8 cellular contexts compared by ENCODE assay signal in the genomic region with DNA sequence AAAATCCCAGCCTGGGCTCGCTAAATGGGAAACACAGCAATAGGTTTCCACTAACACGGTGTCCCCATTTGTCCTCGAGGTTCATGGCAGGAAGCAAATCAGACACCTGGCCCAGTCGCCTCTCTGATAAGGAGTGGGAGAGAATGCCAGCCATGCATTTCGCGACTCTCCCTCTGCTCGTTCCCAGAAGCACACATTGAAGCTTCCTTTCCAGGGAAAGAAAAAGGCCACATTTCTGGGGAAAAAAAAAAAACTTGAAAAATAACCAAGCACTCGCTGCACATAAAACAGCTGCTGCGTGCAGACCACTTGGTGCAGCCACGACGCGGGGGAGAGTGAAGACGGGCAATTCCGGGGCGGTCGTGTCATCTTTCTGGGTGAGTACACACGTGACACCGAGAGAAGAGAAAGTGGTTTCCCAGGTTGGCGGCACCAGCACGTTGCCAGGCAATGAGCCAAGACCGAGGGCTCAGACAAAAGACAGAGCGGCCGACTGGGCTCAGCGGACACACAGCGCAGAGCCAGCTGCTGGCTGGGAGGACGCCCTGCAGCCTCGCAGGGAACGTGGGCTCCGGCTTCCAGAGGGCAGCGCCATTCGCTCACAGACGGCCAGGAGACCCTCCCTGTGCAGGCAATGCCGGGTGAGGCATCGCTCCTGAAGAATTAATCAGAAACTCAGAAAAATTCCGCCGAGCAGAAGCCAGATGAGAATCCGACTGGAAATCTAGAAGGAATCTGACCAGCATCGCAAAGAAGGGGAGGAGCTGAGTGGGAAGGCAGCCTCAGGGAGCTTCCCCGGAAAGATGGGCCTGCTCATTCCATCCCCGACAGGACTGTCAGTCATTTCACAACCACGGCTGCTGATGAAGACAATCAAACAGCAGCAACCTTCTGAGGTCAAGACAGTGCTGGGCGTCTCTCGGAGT.
DNase-seq lines count a peak whose midpoint lies in the region; TF ChIP-seq lines count a peak whose summit lies in the region.

No MANE protein-coding gene starts in this region.

- no peak overlapping the region for H3K18ac ChIP-seq in H9 (ENCODE audit: insufficient read length, low read depth, low read length)
- no peak overlapping the region for H3K18ac ChIP-seq in mesenchymal stem cell (ENCODE audit: low read depth in 1 of 2, low read length in 2 of 2)

- H3K4me1 Mint-ChIP-seq in H9, result peaks cover 6 to 14% of the 10 kb centered on the region in 2 experiments

- WGBS in H9 (ENCODE audit: extremely low coverage, insufficient read length, low lambda C conversion rate), result no CpG with 5 or more reads among the region's 43 CpGs
- WGBS in mesenchymal stem cell, result 91% methylated on average over 43 of the region's 43 CpGs

- no peaks in the 10 kb centered on the region for H3K9me3 Mint-ChIP-seq in H9

- peak overlapping the region; percentile 46 for H3K4me3 ChIP-seq in AG04449 (ENCODE audit: low read depth, low read length)
- H3K4me3 ChIP-seq in PC-9, result peak overlapping the region; percentile 54; the same call in 1 of the 2 replicates
- H3K4me3 ChIP-seq in choroid plexus epithelial cell (ENCODE audit: low read depth, low read length), result peak overlapping the region; percentile 42
- H3K4me3 ChIP-seq in mesenchymal stem cell (ENCODE audit: insufficient read depth in 1 of 2, low read depth in 1 of 2, low read length in 2 of 2), result peak overlapping the region in 1 of 2 experiments; percentile 73

- H3K27ac ChIP-seq in H9 (ENCODE audit: insufficient read length, low read depth, low read length) (no peak overlapping the region), PC-9 (peak overlapping the region; percentile 79), mesenchymal stem cell (ENCODE audit: low read length, poor library complexity, severe bottlenecking) (no peak overlapping the region), substantia nigra (ENCODE audit: low read depth, low read length, poor library complexity, severe bottlenecking) (no peak overlapping the region)

- no peak overlapping the region for H3K4ac ChIP-seq in H9 (ENCODE audit: low read depth, low read length)
- no peak overlapping the region for H3K4ac ChIP-seq in mesenchymal stem cell (ENCODE audit: low read depth in 1 of 2, low read length in 2 of 2)

- BruUV-seq in PC-9 (replicated peaks; lab: Mats Ljungman, UMichigan), result TSS peak; percentile 55

- no peaks in the 10 kb centered on the region for H3K23me2 ChIP-seq in H9 (ENCODE audit: insufficient read length, low read depth, low read length, poor library complexity, severe bottlenecking)

- no peak overlapping the region for H2BK120ac ChIP-seq in H9 (ENCODE audit: low read depth, low read length, poor library complexity, severe bottlenecking)
- no peak overlapping the region for H2BK120ac ChIP-seq in mesenchymal stem cell (ENCODE audit: low read depth, low read length)

- H3K27me3 ChIP-seq in H9 (ENCODE audit: insufficient read depth, low read length), result no peaks in the 10 kb centered on the region
- H3K27me3 ChIP-seq in PC-9 (ENCODE audit: insufficient read depth, low read depth), result no peaks in the 10 kb centered on the region
- H3K27me3 ChIP-seq in mesenchymal stem cell (ENCODE audit: control insufficient read depth in 1 of 2, insufficient read depth in 1 of 2, low read length in 2 of 2), result no peaks in the 10 kb centered on the region

- H3K4me3 Mint-ChIP-seq in H9, result no peak overlapping the region; a peak in 1 of 5 replicates

- no peaks in the 10 kb centered on the region for H3K36me3 Mint-ChIP-seq in H9 (ENCODE audit: insufficient read depth in 1 of 3, low read depth in 3 of 3)

- no peak overlapping the region for H2BK20ac ChIP-seq in H9 (ENCODE audit: low read depth, low read length, poor library complexity, severe bottlenecking)

- H3K27ac Mint-ChIP-seq in H9, result peak overlapping the region in 1 of 3 experiments; percentile 70; a peak in 1 of 7 replicates

- POLR2A ChIA-PET in AG04449 (lab: Yijun Ruan, JAX), result interaction anchor here (0.8 kb wide), 1 partner anchor 240 kb away, joined by 3 read pairs; no protein-coding TSS in a partner anchor
- POLR2A ChIA-PET in PC-9 (lab: Charles Lee; ENCODE audit: unreplicated experiment), result interaction anchor here (0.6 to 0.9 kb wide), 4 partner anchors 60 to 714 kb away, joined by 3 to 4 read pairs (median 4); no protein-coding TSS in a partner anchor

- H4K8ac ChIP-seq in H9 (replicated peaks; ENCODE audit: insufficient read length, low read depth, low read length) (no peak overlapping the region), mesenchymal stem cell (ENCODE audit: low read length) (no peak overlapping the region)

- H2AK5ac ChIP-seq in H9 (ENCODE audit: insufficient read length, low read length) (no peak overlapping the region), mesenchymal stem cell (ENCODE audit: low read length, severe bottlenecking) (no peak overlapping the region)

- H4K20me1 ChIP-seq in H9 (ENCODE audit: control insufficient read depth, insufficient read depth, insufficient read length), result no peaks in the 10 kb centered on the region
- no peaks in the 10 kb centered on the region for H4K20me1 ChIP-seq in PC-9 (ENCODE audit: insufficient read depth)

- H3K9me3 ChIP-seq in H9 (ENCODE audit: control insufficient read depth, low read depth, low read length) (no peaks in the 10 kb centered on the region), PC-9 (ENCODE audit: insufficient read depth, low read depth) (no peaks in the 10 kb centered on the region), mesenchymal stem cell (ENCODE audit: control insufficient read depth, low read length) (no peaks in the 10 kb centered on the region)

- no peak overlapping the region for H3K23ac ChIP-seq in H9 (ENCODE audit: insufficient read length, low read depth, low read length)
- H3K23ac ChIP-seq in mesenchymal stem cell (ENCODE audit: low read length in 2 of 2), result no peak overlapping the region

- peaks cover 44% of the 10 kb centered on the region for H3F3A ChIP-seq in PC-9 (ENCODE audit: insufficient read depth, low read depth)

- H4K5ac ChIP-seq in H9 (ENCODE audit: insufficient read length, low read depth, low read length), result no peak overlapping the region

- H4K91ac ChIP-seq in H9 (ENCODE audit: insufficient read length, low read depth, low read length), result no peak overlapping the region
- no peak overlapping the region for H4K91ac ChIP-seq in mesenchymal stem cell (ENCODE audit: low read length)

- H3K79me2 ChIP-seq in H9 (ENCODE audit: insufficient read depth, low read length), result no peaks in the 10 kb centered on the region
- 0 out of 2 replicates have a peak, but pooled peaks cover 7% of the 10 kb centered on the region for H3K79me2 ChIP-seq in PC-9 (ENCODE audit: low read depth)

- DNase-seq in AG04449 (ENCODE audit: low read depth, low spot score) (no peak), H9 (peak; percentile 59), PC-9 (peak; percentile 82), choroid plexus epithelial cell (ENCODE audit: low read depth) (peak; percentile 62), mesenchymal stem cell (no peak), substantia nigra (lab: John Stamatoyannopoulos, UW) (peak in 31 of 49 donors; percentile 8 to 63 (median 27)), NAMALWA (ENCODE audit: low spot score) (no peak), OCI-M1 (lab: John Stamatoyannopoulos, UW) (no peak)

- H3K79me1 ChIP-seq in H9 (ENCODE audit: insufficient read depth, low read depth, low read length, poor library complexity, severe bottlenecking), result no peaks in the 10 kb centered on the region
- H3K79me1 ChIP-seq in mesenchymal stem cell (replicated peaks; ENCODE audit: low read length, poor library complexity, severe bottlenecking), result no peaks in the 10 kb centered on the region

- H2BK12ac ChIP-seq in H9 (ENCODE audit: insufficient read length, low read depth, low read length) (no peak overlapping the region), mesenchymal stem cell (ENCODE audit: low read length in 2 of 2) (no peak overlapping the region)

- H3K4me1 ChIP-seq in H9 (ENCODE audit: insufficient read depth, low read length), result no peaks in the 10 kb centered on the region
- H3K4me1 ChIP-seq in PC-9 (replicated peaks; ENCODE audit: insufficient read depth), result peaks cover 82% of the 10 kb centered on the region
- H3K4me1 ChIP-seq in mesenchymal stem cell (ENCODE audit: control insufficient read depth, insufficient read depth, low read depth, low read length), result peaks cover 2% of the 10 kb centered on the region

- intact Hi-C loops in PC-9 (cut with micrococcal nuclease; ENCODE audit: unreplicated experiment), result loop anchor here (1.0 to 10.0 kb wide), 7 partner anchors 29 to 715 kb away; no protein-coding TSS in a partner anchor

- H3K4me2 ChIP-seq in H9 (ENCODE audit: insufficient read depth, insufficient read length, low read length) (no peak overlapping the region), PC-9 (peak overlapping the region; percentile 81), mesenchymal stem cell (ENCODE audit: low read length, poor library complexity, severe bottlenecking) (no peak overlapping the region)

- no peak overlapping the region for H3T11ph ChIP-seq in H9 (ENCODE audit: low read length)

- CTCF ChIA-PET in AG04449 (lab: Yijun Ruan, JAX), result interaction anchor here (0.7 to 2.8 kb wide), 7 partner anchors 9 to 909 kb away, joined by 3 to 11 read pairs (median 3); no protein-coding TSS in a partner anchor
- CTCF ChIA-PET in PC-9 (lab: Charles Lee), result interaction anchor here (0.7 kb wide), 2 partner anchors 947 to 974 kb away, joined by 3 to 4 read pairs; no protein-coding TSS in a partner anchor

- H2BK15ac ChIP-seq in H9 (ENCODE audit: low read depth, low read length), result no peak overlapping the region
- H2BK15ac ChIP-seq in mesenchymal stem cell (ENCODE audit: low read depth, poor library complexity, severe bottlenecking), result no peak overlapping the region

- H3K9me2 ChIP-seq in PC-9 (ENCODE audit: insufficient read depth), result no peaks in the 10 kb centered on the region

- no peak overlapping the region for H3K14ac ChIP-seq in H9 (ENCODE audit: insufficient read depth, low read length)
- no peak overlapping the region for H3K14ac ChIP-seq in mesenchymal stem cell (ENCODE audit: low read length in 2 of 2)

- H3K36me3 ChIP-seq in PC-9 (ENCODE audit: low read depth) (no peaks in the 10 kb centered on the region), mesenchymal stem cell (ENCODE audit: control insufficient read depth in 1 of 2, insufficient read depth in 2 of 2, low read depth in 1 of 2, low read length in 2 of 2) (no peaks in the 10 kb centered on the region)

- no peak overlapping the region for H3K56ac ChIP-seq in H9 (ENCODE audit: insufficient read length, low read depth, low read length)

- H2AFZ ChIP-seq in H9 (ENCODE audit: low read length), result no peak overlapping the region
- peak overlapping the region; percentile 83 for H2AFZ ChIP-seq in PC-9
- H2AFZ ChIP-seq in mesenchymal stem cell (ENCODE audit: low read depth, low read length), result no peak overlapping the region

- TF ChIP-seq CTCF in AG04449 (IDR thresholded peaks at IDR 0.05; ENCODE audit: insufficient read depth, low read length, missing control alignments) (peak; percentile 53), H9 (conservative IDR thresholded peaks at IDR 0.05) (no peak), PC-9 (conservative IDR thresholded peaks at IDR 0.05) (peak; percentile 40; the same call in 1 of the 2 replicates), choroid plexus epithelial cell (conservative IDR thresholded peaks at IDR 0.05; ENCODE audit: low read depth, low read length) (peak; percentile 37)

- peaks cover 1% of the 10 kb centered on the region; the same call in 1 of the 2 replicates for H3K27me3 Mint-ChIP-seq in H9 (ENCODE audit: low read depth)

- H3K9ac ChIP-seq in H9 (ENCODE audit: extremely low read depth, insufficient read length, low read length) (no peak overlapping the region), mesenchymal stem cell (ENCODE audit: low read length) (peak overlapping the region; percentile 73)

- H2BK5ac ChIP-seq in H9 (ENCODE audit: insufficient read length, low read length) (no peak overlapping the region), mesenchymal stem cell (ENCODE audit: low read depth, low read length, poor library complexity, severe bottlenecking) (no peak overlapping the region)

Comparison
In these comparisons a context has a peak if more than half of its experiments do, and no peak if none do; other contexts are left out.
1. DNase-seq: peak in H9 (single experiment), PC-9 (2 of 2), choroid plexus epithelial cell (single experiment) and substantia nigra (31 of 49); none in AG04449 (single experiment), mesenchymal stem cell (single experiment), NAMALWA (single experiment) and OCI-M1 (single experiment).